14 cellular contexts compared by ENCODE assay signal in genomic region chr7:24833548-24833947, GRCh38.
DNase-seq lines count a peak whose midpoint lies in the region; ATAC-seq lines count a peak whose summit lies in the region.
"Had no signal": no experiment of that assay in that cellular context is flagged by ENCODE, and none has a peak within 500 bp of the region (broad histone marks: within the 10 kb centered on the region; RNA-seq: fewer than 3 reads in every experiment).

No MANE protein-coding gene starts in this region.

- H2AFZ ChIP-seq in Karpas-422 (ENCODE audit: low read length), result no peak overlapping the region
- H2AFZ ChIP-seq: parathyroid adenoma had no signal

- peaks cover 34% of the 10 kb centered on the region for H3K79me2 ChIP-seq in Karpas-422 (ENCODE audit: low read length)
- H3K79me2 ChIP-seq: parathyroid adenoma had no signal

- no peak for DNase-seq in T-helper 2 cell treated with Interferon-gamma antibody and Interleukin-4, amounts not matched to agents 5 μg/mL and 100 μg/mL, for 36 hours (ENCODE audit: low spot score)
- DNase-seq in T-helper 2 cell (no peak), Karpas-422 (no peak), EL (no peak), LoVo (ENCODE audit: low spot score) (no peak), occipital lobe (lab: John Stamatoyannopoulos, UW) (no peak)
- no peak for DNase-seq in effector memory CD8-positive, alpha-beta T cell
- DNase-seq: GF-D8, islet precursor cell, MG63, NCI-H2081, NCI-H69 had no signal

- peak overlapping the region; percentile 83 for H3K4me2 ChIP-seq in Karpas-422 (ENCODE audit: low read depth, low read length, poor library complexity, severe bottlenecking)

- H3K27ac Mint-ChIP-seq in T-helper 2 cell treated with Interferon-gamma antibody and Interleukin-4, amounts not matched to agents 5 μg/mL and 100 μg/mL, for 36 hours, result peak overlapping the region; percentile 47
- peak overlapping the region; percentile 67 to 72 for H3K27ac Mint-ChIP-seq in effector memory CD8-positive, alpha-beta T cell

- H3K9me3 ChIP-seq in Karpas-422 (ENCODE audit: low read length) (no peaks in the 10 kb centered on the region), skeletal muscle tissue (ENCODE audit: control insufficient read depth in 3 of 3, low read length in 3 of 3) (no peaks in the 10 kb centered on the region)
- H3K9me3 ChIP-seq: MG63 had no signal

- no peaks in the 10 kb centered on the region for H3K27me3 ChIP-seq in Karpas-422 (ENCODE audit: low read length)
- H3K27me3 ChIP-seq in skeletal muscle tissue (ENCODE audit: control insufficient read depth in 3 of 3, insufficient read depth in 3 of 3, low read length in 3 of 3), result no peaks in the 10 kb centered on the region
- H3K27me3 ChIP-seq: MG63 had no signal

- peaks cover 59% of the 10 kb centered on the region for H3K4me1 Mint-ChIP-seq in T-helper 2 cell treated with Interferon-gamma antibody and Interleukin-4, amounts not matched to agents 5 μg/mL and 100 μg/mL, for 36 hours (ENCODE audit: low read depth)
- H3K4me1 Mint-ChIP-seq in effector memory CD8-positive, alpha-beta T cell (ENCODE audit: low read depth in 2 of 2), result peaks cover 14 to 28% of the 10 kb centered on the region in 2 donors

- H3K9me3 Mint-ChIP-seq in T-helper 2 cell treated with Interferon-gamma antibody and Interleukin-4, amounts not matched to agents 5 μg/mL and 100 μg/mL, for 36 hours, result no peaks in the 10 kb centered on the region
- H3K9me3 Mint-ChIP-seq in effector memory CD8-positive, alpha-beta T cell, result no peaks in the 10 kb centered on the region

- H3K36me3 ChIP-seq in Karpas-422 (ENCODE audit: insufficient read depth, low read length), result peaks cover 54% of the 10 kb centered on the region
- H3K36me3 ChIP-seq in skeletal muscle tissue (ENCODE audit: control insufficient read depth in 3 of 3, insufficient read depth in 3 of 3, low read length in 3 of 3), result peaks cover 0 to 2% (median 0%) of the 10 kb centered on the region in 3 donors

- H3K4me3 ChIP-seq in Karpas-422 (ENCODE audit: low read length) (no peak overlapping the region), skeletal muscle tissue (ENCODE audit: low read length in 3 of 3) (no peak overlapping the region)
- H3K4me3 ChIP-seq: MG63 had no signal

- no peak for ATAC-seq in effector memory CD8-positive, alpha-beta T cell (replicated peaks)

- no peaks in the 10 kb centered on the region for H3K9me2 ChIP-seq in Karpas-422 (replicated peaks; ENCODE audit: insufficient read depth, low read length)

- no peaks in the 10 kb centered on the region for H4K20me1 ChIP-seq in Karpas-422 (ENCODE audit: insufficient read depth, low read depth, low read length)

- no peak overlapping the region for H3K4me3 Mint-ChIP-seq in T-helper 2 cell treated with Interferon-gamma antibody and Interleukin-4, amounts not matched to agents 5 μg/mL and 100 μg/mL, for 36 hours
- H3K4me3 Mint-ChIP-seq in effector memory CD8-positive, alpha-beta T cell, result no peak overlapping the region

- peaks cover 73% of the 10 kb centered on the region for H3K36me3 Mint-ChIP-seq in T-helper 2 cell treated with Interferon-gamma antibody and Interleukin-4, amounts not matched to agents 5 μg/mL and 100 μg/mL, for 36 hours (ENCODE audit: low read depth)
- peaks cover 26% of the 10 kb centered on the region for H3K36me3 Mint-ChIP-seq in effector memory CD8-positive, alpha-beta T cell (ENCODE audit: insufficient read depth)

- H3K4me1 ChIP-seq in Karpas-422 (ENCODE audit: low read length), result peaks cover 97% of the 10 kb centered on the region
- H3K4me1 ChIP-seq in skeletal muscle tissue (ENCODE audit: control insufficient read depth in 3 of 3, insufficient read depth in 3 of 3, low read length in 3 of 3), result peaks cover 2 to 8% (median 3%) of the 10 kb centered on the region in 3 donors
- H3K4me1 ChIP-seq: parathyroid adenoma had no signal

- H3K9ac ChIP-seq in Karpas-422 (ENCODE audit: low read length) (peak overlapping the region; percentile 68), skeletal muscle tissue (ENCODE audit: low read depth in 1 of 3, low read length in 3 of 3) (no peak overlapping the region)
- H3K9ac ChIP-seq: parathyroid adenoma had no signal

- H3K27me3 Mint-ChIP-seq in T-helper 2 cell treated with Interferon-gamma antibody and Interleukin-4, amounts not matched to agents 5 μg/mL and 100 μg/mL, for 36 hours (ENCODE audit: low read depth), result no peaks in the 10 kb centered on the region
- H3K27me3 Mint-ChIP-seq in effector memory CD8-positive, alpha-beta T cell, result no peaks in the 10 kb centered on the region

- H3K27ac ChIP-seq in Karpas-422 (ENCODE audit: low read length) (peak overlapping the region; percentile 99), skeletal muscle tissue (ENCODE audit: low read depth, low read length) (peak overlapping the region; percentile 34)
- H3K27ac ChIP-seq: parathyroid adenoma had no signal
